7 cellular contexts compared by ENCODE assay signal in the genomic region with DNA sequence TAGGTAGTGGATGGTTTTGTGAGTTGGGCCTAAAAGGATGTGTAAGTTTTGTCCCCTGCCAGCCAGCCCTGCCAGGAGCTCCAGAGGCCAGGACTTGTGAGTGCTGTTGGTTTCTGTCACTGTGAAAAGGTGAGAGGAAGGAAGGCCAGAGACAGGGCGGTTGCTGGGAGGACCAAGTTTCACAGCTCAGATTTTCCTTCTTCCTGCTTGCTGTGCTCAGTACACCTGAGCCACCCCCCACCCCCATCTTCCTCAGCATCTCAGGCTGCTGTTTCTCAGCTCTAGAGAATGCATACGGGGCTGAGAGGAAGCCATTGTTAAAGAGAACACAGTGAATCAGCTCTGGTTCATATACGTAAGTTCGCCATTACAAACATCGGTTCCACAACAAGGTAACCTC.
"Had no signal": no experiment of that assay in that cellular context is flagged by ENCODE, and none has a peak within 500 bp of the region (broad histone marks: within the 10 kb centered on the region; RNA-seq: fewer than 3 reads in every experiment).

No MANE protein-coding gene starts in this region.

- H3K4me3 Mint-ChIP-seq: GM23338, H9 had no signal

- ATAC-seq: GM23338 had no signal

- DNase-seq: H9, HCEC 1CT, IMR-90 had no signal

- FAIRE-seq: H1, H54, HTR-8/SVneo had no signal

- H3K27ac Mint-ChIP-seq: GM23338 had no signal

- H3K4me1 Mint-ChIP-seq: GM23338 had no signal

- H3K4me3 ChIP-seq: GM23338 had no signal
